ENCODE assay signal across 8 cellular contexts in the genomic region with DNA sequence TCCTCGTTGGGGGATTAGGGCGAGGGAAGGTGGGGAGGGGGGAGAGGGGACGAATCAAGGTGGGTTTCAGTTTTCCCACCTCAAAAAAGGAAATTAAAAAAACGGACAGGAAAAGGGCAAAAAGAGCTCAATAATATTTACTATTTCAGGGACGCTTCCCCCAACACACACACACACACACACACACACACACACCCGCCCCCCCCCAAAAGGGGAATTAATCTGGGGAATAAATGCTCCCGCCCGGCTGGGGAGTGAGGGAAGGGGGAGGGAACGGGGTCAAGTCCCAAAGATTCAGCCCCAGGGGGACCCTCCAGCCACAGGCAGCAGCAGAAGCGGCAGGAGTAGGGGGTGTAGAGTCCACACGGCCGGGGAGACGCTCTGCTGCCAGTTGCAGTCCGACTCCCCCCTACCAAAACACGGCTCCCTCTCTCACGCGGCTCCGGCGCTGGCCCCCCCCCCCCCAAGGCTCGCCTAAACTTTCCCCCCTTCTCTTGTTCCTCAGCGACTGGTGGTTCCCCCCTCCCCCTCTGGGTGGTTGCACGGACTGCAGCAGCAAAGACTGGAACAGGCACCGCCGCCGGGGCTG. TPM values are rescaled to one million over a fixed set of nuclear protein-coding genes. Genes with fewer than 3 reads are reported as not detected.
DNase-seq lines count a peak whose midpoint lies in the region; ATAC-seq and TF ChIP-seq lines count a peak whose summit lies in the region.

No MANE protein-coding gene starts in this region.

- peak in 1 of 2 donors; percentile 62 for TF ChIP-seq POLR2A in adrenal gland (IDR thresholded peaks at IDR 0.05)
- no peak for TF ChIP-seq POLR2A in right lobe of liver (IDR thresholded peaks at IDR 0.05)
- no peak for TF ChIP-seq POLR2A in thyroid gland (IDR thresholded peaks at IDR 0.05)

- H3K36me3 ChIP-seq in cardiac muscle cell: no peaks in the 10 kb centered on the region
- H3K36me3 ChIP-seq in adrenal gland (replicated peaks in 1 of 2): no peaks in the 10 kb centered on the region
- no peaks in the 10 kb centered on the region for H3K36me3 ChIP-seq in right lobe of liver
- no peaks in the 10 kb centered on the region for H3K36me3 ChIP-seq in thyroid gland

- TF ChIP-seq CTCF in cardiac muscle cell (IDR thresholded peaks at IDR 0.05; ENCODE audit: low read depth, low read length) (no peak), adrenal gland (IDR thresholded peaks at IDR 0.05) (no peak), right lobe of liver (IDR thresholded peaks at IDR 0.05) (no peak), thyroid gland (IDR thresholded peaks at IDR 0.05) (no peak)

- DNase-seq in cardiac muscle cell (ENCODE audit: low read depth in 1 of 2, low spot score in 1 of 2) (no peak), Right ventricle myocardium inferior (ENCODE audit: missing footprints) (no peak), adrenal gland (peak in 1 of 7 donors; percentile 66), right lobe of liver (peak in 2 of 3 donors; percentile 58 to 63), thyroid gland (no peak), iPS-NIHi11 (ENCODE audit: low spot score) (no peak)

- peaks cover 13% of the 10 kb centered on the region for H3K4me1 ChIP-seq in cardiac muscle cell (ENCODE audit: low read depth)
- H3K4me1 ChIP-seq in adrenal gland (replicated peaks in 1 of 2): peaks cover 19 to 34% of the 10 kb centered on the region in 2 donors
- peaks cover 0 to 14% (median 3%) of the 10 kb centered on the region in 4 donors for H3K4me1 ChIP-seq in right lobe of liver
- peaks cover 17 to 29% of the 10 kb centered on the region in 2 donors for H3K4me1 ChIP-seq in thyroid gland

- H3K27me3 ChIP-seq in cardiac muscle cell: no peaks in the 10 kb centered on the region
- H3K27me3 ChIP-seq in adrenal gland: no peaks in the 10 kb centered on the region
- H3K27me3 ChIP-seq in right lobe of liver: no peaks in the 10 kb centered on the region
- no peaks in the 10 kb centered on the region for H3K27me3 ChIP-seq in thyroid gland

- intact Hi-C loops in Right ventricle myocardium inferior (cut with DNase I): loop anchor here (1.0 to 10.0 kb wide), 7 partner anchors 66 to 315 kb away; partner anchors contain the start of genes FAM161A and USP34
- intact Hi-C loops in adrenal gland (cut with DNase I): no loop called here
- intact Hi-C loops in right lobe of liver (cut with DNase I): no loop called here
- intact Hi-C loops in thyroid gland (cut with DNase I): loop anchor here (10.0 kb wide), 1 partner anchor 63 kb away; the partner anchor contains the start of gene USP34

- H3K4me3 ChIP-seq in cardiac muscle cell: peak overlapping the region; percentile 92
- H3K4me3 ChIP-seq in adrenal gland: peak overlapping the region; percentile 56 to 71 (median 65)
- peak overlapping the region; percentile 59 to 63 (median 61) for H3K4me3 ChIP-seq in right lobe of liver
- peak overlapping the region; percentile 24 to 79 (median 66) for H3K4me3 ChIP-seq in thyroid gland (replicated peaks in 1 of 3)

- no peaks in the 10 kb centered on the region for H3K9me3 ChIP-seq in cardiac muscle cell (ENCODE audit: low read depth)
- no peaks in the 10 kb centered on the region for H3K9me3 ChIP-seq in adrenal gland (replicated peaks in 1 of 3)
- H3K9me3 ChIP-seq in right lobe of liver: no peaks in the 10 kb centered on the region
- H3K9me3 ChIP-seq in thyroid gland: no peaks in the 10 kb centered on the region

- no peak for ATAC-seq in Right ventricle myocardium inferior
- ATAC-seq in right lobe of liver: peak in 2 of 4 donors; percentile 0
- no peak for ATAC-seq in HG03439 (IDR thresholded peaks at IDR 0.05; ENCODE audit: unreplicated experiment)
- ATAC-seq in GM18861 (IDR thresholded peaks at IDR 0.05; ENCODE audit: unreplicated experiment): no peak

- 0 to 2% (median 1%) methylated on average over 12 to 25 of the region's 25 CpGs for WGBS in adrenal gland, 4 donors
- WGBS in right lobe of liver (ENCODE audit: insufficient coverage, low coverage, low lambda C conversion rate, missing lambda C conversion rate): 0% methylated on average over 16 of the region's 25 CpGs
- 1% methylated on average over 14 to 25 of the region's 25 CpGs for WGBS in thyroid gland, 2 donors

- H3K27ac ChIP-seq in cardiac muscle cell (peak overlapping the region; percentile 97), adrenal gland (peak overlapping the region; percentile 86 to 99 (median 92)), right lobe of liver (peak overlapping the region; percentile 93 to 97 (median 96)), thyroid gland (peak overlapping the region; percentile 99 to 100 (median 99))

RNA-seq across cellular contexts. Expression of gene XPO1, which starts 0.5 kb away (rescaled TPM):
- 94.8 and 160 TPM in 2 replicates for total RNA-seq in cardiac muscle cell
- 80.6 and 103 TPM in 2 replicates for polyA plus RNA-seq in cardiac muscle cell
- total RNA-seq in Right ventricle myocardium inferior: 66.4 TPM
- 100 to 1,000 TPM in 1 of 8 donors, 10 to 100 TPM in 7; 54.9 to 123 (median 75.6) TPM for total RNA-seq in adrenal gland
- polyA plus RNA-seq in adrenal gland: 100 to 1,000 TPM in 1 of 3 donors, 10 to 100 TPM in 2; 48.6 to 117 (median 89.4) TPM
- 10 to 100 TPM; 38.6 to 63.2 (median 51.2) TPM for total RNA-seq in right lobe of liver
- total RNA-seq in thyroid gland: 100 to 1,000 TPM; 104 to 128 (median 118) TPM

Comparison
In these comparisons a context has a peak if more than half of its experiments do, and no peak if none do; other contexts are left out.
1. DNase-seq: peak in right lobe of liver (2 of 3); none in cardiac muscle cell (0 of 2), Right ventricle myocardium inferior (single experiment), thyroid gland (0 of 2) and iPS-NIHi11 (single experiment).
2. intact Hi-C loops: an anchor here in Right ventricle myocardium inferior (1.0 to 10.0 kb wide) and thyroid gland (10.0 kb wide); none called in adrenal gland and right lobe of liver.
3. Peak in every context shown above with its lines, with median percentiles within 50 percentile points of each other: H3K27ac ChIP-seq and H3K4me3 ChIP-seq.